In the genomic region with DNA sequence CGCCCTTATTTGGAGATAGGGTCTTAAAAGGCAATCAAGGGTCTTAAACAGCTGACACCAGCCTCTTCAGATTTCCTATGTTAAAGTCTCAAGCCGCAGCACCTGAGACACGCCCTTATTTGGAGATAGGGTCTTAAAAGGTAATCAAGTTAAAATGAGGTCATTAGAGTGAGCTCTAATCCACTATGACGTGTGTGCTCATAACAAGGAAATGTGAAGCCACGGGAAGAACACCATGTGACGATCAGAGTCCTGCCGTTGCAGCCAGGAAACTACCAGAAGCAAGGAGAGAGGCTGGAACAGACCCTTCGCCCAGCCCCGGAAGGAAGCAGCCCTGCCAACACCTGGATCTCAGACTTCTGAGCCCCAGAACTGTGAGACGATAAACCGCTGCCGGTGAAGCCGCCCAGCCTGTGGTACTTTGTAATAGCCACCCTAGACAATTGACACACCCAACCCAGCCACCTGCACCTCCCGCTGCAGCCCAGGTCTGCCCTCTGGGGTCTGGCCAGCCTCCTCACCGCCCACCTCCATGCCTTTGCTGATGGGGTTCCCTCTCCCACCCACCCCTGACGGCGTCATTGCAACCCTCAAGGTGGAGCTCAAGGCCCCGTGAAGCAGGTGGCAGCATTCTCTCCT, we compare ENCODE assay signal across 12 cellular contexts.
DNase-seq lines count a peak whose midpoint lies in the region; ATAC-seq and TF ChIP-seq lines count a peak whose summit lies in the region.
"Had no signal": no experiment of that assay in that cellular context is flagged by ENCODE, and none has a peak within 500 bp of the region (broad histone marks: within the 10 kb centered on the region; RNA-seq: fewer than 3 reads in every experiment).

No MANE protein-coding gene starts in this region.

- DNase-seq in H4 (ENCODE audit: low spot score): peak; percentile 21
- peak; percentile 24 for DNase-seq in T-helper 9 cell
- no peak for DNase-seq in hypothalamus (lab: John Stamatoyannopoulos, UW)
- no peak for DNase-seq in ACHN
- no peak for DNase-seq in D341Med (ENCODE audit: low spot score)
- no peak for DNase-seq in ascending aorta (ENCODE audit: low spot score in 2 of 2)
- DNase-seq: Calu3, hippocampal formation, NCI-H446 treated with DMSO at 0.1 percent for 48 hours had no signal

- no peaks in the 10 kb centered on the region for H4K20me1 ChIP-seq in BLaER1 treated with 17β-estradiol and CSF1 and Interleukin-3, amounts not matched to agents 10 nM and 100 nM

- H3K9me3 ChIP-seq in BLaER1 treated with 17β-estradiol and CSF1 and Interleukin-3, amounts not matched to agents 10 nM and 100 nM (replicated peaks in 1 of 11): no peaks in the 10 kb centered on the region
- no peaks in the 10 kb centered on the region for H3K9me3 ChIP-seq in ascending aorta

- H3K27ac ChIP-seq in BLaER1 treated with 17β-estradiol and CSF1 and Interleukin-3, amounts not matched to agents 10 nM and 100 nM: no peak overlapping the region
- H3K27ac ChIP-seq in ascending aorta: no peak overlapping the region

- no peak overlapping the region for H3K9ac ChIP-seq in BLaER1 treated with 17β-estradiol and CSF1 and Interleukin-3, amounts not matched to agents 10 nM and 100 nM

- ATAC-seq in esophagus mucosa: peak; percentile 31
- ATAC-seq: sciatic nerve had no signal

- TF ChIP-seq CTCF in ascending aorta (IDR thresholded peaks at IDR 0.05): no peak

- in situ Hi-C loops in ACHN (cut with HindIII; ENCODE audit: low pct_ligation_motif_present, low pct_unique_long_range_greater_than_20kb, low sequenced_read_pairs): no loop called here

- intact Hi-C loops in ascending aorta (cut with DNase I): no loop called here

- H3K27me3 ChIP-seq in BLaER1 treated with 17β-estradiol and CSF1 and Interleukin-3, amounts not matched to agents 10 nM and 100 nM: peaks cover 0 to 19% (median 11%) of the 10 kb centered on the region in 11 experiments; a peak in 14 of 22 replicates
- no peaks in the 10 kb centered on the region for H3K27me3 ChIP-seq in ascending aorta

- H3K36me3 ChIP-seq in BLaER1 treated with 17β-estradiol and CSF1 and Interleukin-3, amounts not matched to agents 10 nM and 100 nM: no peaks in the 10 kb centered on the region
- no peaks in the 10 kb centered on the region for H3K36me3 ChIP-seq in ascending aorta

- peak overlapping the region in 8 of 11 experiments; percentile 27 to 80 (median 56); a peak in 15 of 22 replicates for H3K4me2 ChIP-seq in BLaER1 treated with 17β-estradiol and CSF1 and Interleukin-3, amounts not matched to agents 10 nM and 100 nM

- H3K4me3 ChIP-seq in BLaER1 treated with 17β-estradiol and CSF1 and Interleukin-3, amounts not matched to agents 10 nM and 100 nM: no peak overlapping the region
- H3K4me3 ChIP-seq in ascending aorta: no peak overlapping the region

- peaks cover 5 to 39% (median 29%) of the 10 kb centered on the region in 10 experiments; a peak in 19 of 20 replicates for H3K4me1 ChIP-seq in BLaER1 treated with 17β-estradiol and CSF1 and Interleukin-3, amounts not matched to agents 10 nM and 100 nM
- no peaks in the 10 kb centered on the region for H3K4me1 ChIP-seq in ascending aorta

Comparison
In these comparisons a context has a peak if more than half of its experiments do, and no peak if none do; other contexts are left out.
1. DNase-seq: peak in H4 (single experiment) and T-helper 9 cell (single experiment); none in hypothalamus (0 of 51), ACHN (single experiment), D341Med (single experiment) and ascending aorta (0 of 2).